ENCODE assay signal across 8 cellular contexts in genomic region chr17:16525556-16525955, GRCh38. TPM values are rescaled to one million over a fixed set of nuclear protein-coding genes. Genes with fewer than 3 reads are reported as not detected.
A peak's percentile ranks its signal among the peaks of the same experiment; 100 is the strongest.
DNase-seq lines count a peak whose midpoint lies in the region; ATAC-seq, FAIRE-seq and TF ChIP-seq lines count a peak whose summit lies in the region.
"Not testable (repeated sequence)": the region's sequence is repeated elsewhere in the genome, so short reads cannot be mapped to it uniquely, and the experiment has no call there.
"Had no signal": no experiment of that assay in that cellular context is flagged by ENCODE, and none has a peak within 500 bp of the region (broad histone marks: within the 10 kb centered on the region; RNA-seq: fewer than 3 reads in every experiment).

No MANE protein-coding gene starts in this region.

- H4K5ac ChIP-seq in H1 (ENCODE audit: insufficient read length, low read depth, low read length); mesendoderm (ENCODE audit: low read length): not testable (repeated sequence)

- H3K4me1 ChIP-seq in HCT116 (ENCODE audit: control insufficient read depth in 1 of 2, insufficient read depth in 2 of 2, low read length in 2 of 2); PC-3 (ENCODE audit: insufficient read depth, low read length); ascending aorta; H1 (replicated peaks in 1 of 4; ENCODE audit: control insufficient read depth in 3 of 4, insufficient read depth in 4 of 4, low read length in 3 of 4); mesendoderm (ENCODE audit: control insufficient read depth, low read depth, low read length): not testable (repeated sequence)

- 91% methylated on average over 6 of the region's 6 CpGs; no CpG with 5 or more reads in 1 of the 2 experiments for WGBS in H1 (ENCODE audit: extremely low coverage in 1 of 2, insufficient coverage in 1 of 2, insufficient read length in 1 of 2, insufficient replicate concordance in 2 of 2, low coverage in 1 of 2, low lambda C conversion rate in 2 of 2, missing lambda C conversion rate in 1 of 2), 2 experiments
- no CpG with 5 or more reads among the region's 6 CpGs for WGBS in mesendoderm (ENCODE audit: extremely low coverage, insufficient coverage, low lambda C conversion rate)

- not testable (repeated sequence) for ATAC-seq in HCT116, PC-3

- H3K27ac ChIP-seq in AG04450 (ENCODE audit: low read depth, low read length); HCT116 (ENCODE audit: low read depth, low read length); PC-3 (ENCODE audit: low read length); ascending aorta; H1 (ENCODE audit: low read depth, low read length); mesendoderm (ENCODE audit: low read depth, low read length): not testable (repeated sequence)

- not testable (repeated sequence) for H2BK20ac ChIP-seq in H1 (ENCODE audit: low read length)

- H4K8ac ChIP-seq in H1 (ENCODE audit: extremely low read depth, insufficient read depth, low read length); mesendoderm (ENCODE audit: low read depth, low read length): not testable (repeated sequence)

- H2BK15ac ChIP-seq in H1 (ENCODE audit: low read length); mesendoderm (replicated peaks; ENCODE audit: low read depth): not testable (repeated sequence)

- not testable (repeated sequence) for BruUV-seq in HCT116 (replicated peaks; lab: Mats Ljungman, UMichigan); PC-3 (replicated peaks; lab: Mats Ljungman, UMichigan)

- H3K4ac ChIP-seq in H1 (replicated peaks; ENCODE audit: insufficient read length, low read depth, low read length); mesendoderm (ENCODE audit: low read depth, low read length): not testable (repeated sequence)

- not testable (repeated sequence) for H2BK120ac ChIP-seq in H1 (replicated peaks; ENCODE audit: low read depth, low read length); mesendoderm (ENCODE audit: low read depth, low read length)

- H3F3A ChIP-seq in PC-3 (ENCODE audit: low read length, unreplicated experiment) = not testable (repeated sequence)

- not testable (repeated sequence) for TF ChIP-seq POLR2A in HCT116 (IDR thresholded peaks at IDR 0.05; ENCODE audit: borderline replicate concordance, extremely low read depth, insufficient read depth, insufficient read length); H1 (IDR thresholded peaks at IDR 0.05; ENCODE audit: control extremely low read depth in 1 of 2, low read depth in 2 of 2, low read length in 2 of 2)

- H3K36me3 ChIP-seq in HCT116 (ENCODE audit: control insufficient read depth in 1 of 2, insufficient read depth in 2 of 2, low read length in 2 of 2); PC-3 (ENCODE audit: low read depth, low read length); ascending aorta; H1 (ENCODE audit: control insufficient read depth in 2 of 4, insufficient read depth in 4 of 4, low read length in 3 of 4); mesendoderm (ENCODE audit: control insufficient read depth, insufficient read depth, low read length): not testable (repeated sequence)

- not testable (repeated sequence) for H3K18ac ChIP-seq in H1 (ENCODE audit: extremely low read depth, low read length); mesendoderm (ENCODE audit: low read length)

- peak; percentile 18; the same call in 1 of the 2 replicates for TF ChIP-seq RAD21 in HCT116 (IDR thresholded peaks at IDR 0.05; ENCODE audit: low read depth)
- not testable (repeated sequence) for TF ChIP-seq RAD21 in H1 (IDR thresholded peaks at IDR 0.05 in 1 of 2, conservative IDR thresholded peaks at IDR 0.05 in 1 of 2; ENCODE audit: low read depth in 2 of 2, low read length in 2 of 2)

- CTCF ChIA-PET in AG04450 (lab: Charles Lee) = interaction anchor here (11.9 kb wide), 1 partner anchor 74 kb away, joined by 301 read pairs; no protein-coding TSS in a partner anchor
- CTCF ChIA-PET in HCT116 (lab: Charles Lee) = interaction anchor here (1.0 kb wide), 1 partner anchor 10 kb away, joined by 4 read pairs; no protein-coding TSS in a partner anchor
- CTCF ChIA-PET in PC-3 (lab: Charles Lee) = not testable (repeated sequence)
- CTCF ChIA-PET in H1 (lab: Charles Lee; ENCODE audit: partially characterized antibody) = interaction anchor here (0.6 to 34.1 kb wide), 14 partner anchors 9 to 317 kb away, joined by 3 to 941 read pairs (median 3); no protein-coding TSS in a partner anchor

- POLR2A ChIA-PET in AG04450 (lab: Yijun Ruan, JAX) (interaction anchor here (0.9 kb wide), 1 partner anchor 11 kb away, joined by 6 read pairs; no protein-coding TSS in a partner anchor), H1 (lab: Charles Lee; ENCODE audit: partially characterized antibody) (interaction anchor here (0.9 to 1.2 kb wide), 3 partner anchors 10 to 85 kb away, joined by 3 read pairs; no protein-coding TSS in a partner anchor)
- POLR2A ChIA-PET in HCT116 (lab: Charles Lee); PC-3 (lab: Charles Lee; ENCODE audit: unreplicated experiment): not testable (repeated sequence)

- H3K27me3 ChIP-seq in AG04450 (ENCODE audit: control insufficient read depth, insufficient read depth, low read length) (peaks cover 15% of the 10 kb centered on the region), PC-3 (ENCODE audit: low read length) (peaks cover 17% of the 10 kb centered on the region)
- not testable (repeated sequence) for H3K27me3 ChIP-seq in HCT116 (ENCODE audit: insufficient read depth, low read length); ascending aorta; H1 (replicated peaks in 1 of 4; ENCODE audit: control insufficient read depth in 3 of 4, extremely low read depth in 1 of 4, insufficient read depth in 3 of 4, low read length in 3 of 4); mesendoderm (ENCODE audit: insufficient read depth, low read length, poor library complexity)

- FAIRE-seq in H1 (lab: Jason Lieb, UNC) = not testable (repeated sequence)

- TF ChIP-seq EP300 in H1 (IDR thresholded peaks at IDR 0.05; ENCODE audit: borderline replicate concordance in 1 of 2, low read depth in 2 of 2, low read length in 2 of 2) = not testable (repeated sequence)

- H3K4me2 ChIP-seq in HCT116 (ENCODE audit: low read length); PC-3 (ENCODE audit: low read length); H1 (ENCODE audit: insufficient read depth in 1 of 2, low read depth in 2 of 2, low read length in 2 of 2); mesendoderm (ENCODE audit: low read length): not testable (repeated sequence)

- H3K9ac ChIP-seq in HCT116 (ENCODE audit: low read length); PC-3 (ENCODE audit: low read length); H1 (replicated peaks in 1 of 4; ENCODE audit: extremely low read depth in 1 of 4, low read depth in 3 of 4, low read length in 3 of 4); mesendoderm (ENCODE audit: low read length): not testable (repeated sequence)

- not testable (repeated sequence) for H2BK5ac ChIP-seq in H1 (ENCODE audit: low read depth, low read length); mesendoderm (ENCODE audit: low read length)

- RAD21 ChIA-PET in HCT116 (lab: Charles Lee; ENCODE audit: low non-redundant PET in 1 of 2, low total read pairs in 2 of 2, uncharacterized antibody in 2 of 2, unreplicated experiment in 2 of 2) = not testable (repeated sequence)

- TF ChIP-seq CTCF in AG04450 (IDR thresholded peaks at IDR 0.05; ENCODE audit: low read depth, low read length) (peak; percentile 32), HCT116 (IDR thresholded peaks at IDR 0.05 in 2 of 3, conservative IDR thresholded peaks at IDR 0.05 in 1 of 3; ENCODE audit: borderline replicate concordance in 1 of 3, insufficient read depth in 1 of 3, low read depth in 2 of 3, low read length in 2 of 3) (peak; percentile 8 to 35 (median 26); a peak in 1 of 6 replicates), ascending aorta (IDR thresholded peaks at IDR 0.05) (peak in 2 of 3 experiments; percentile 1 to 9), H1 (IDR thresholded peaks at IDR 0.05; ENCODE audit: control extremely low read depth in 1 of 3, insufficient read depth in 1 of 3, low read depth in 1 of 3, low read length in 3 of 3) (peak in 2 of 3 experiments; percentile 2 to 28; a peak in 2 of 4 replicates), fibroblast of pulmonary artery (IDR thresholded peaks at IDR 0.05; ENCODE audit: low read length, missing control alignments) (peak; percentile 16)
- TF ChIP-seq CTCF in PC-3 (conservative IDR thresholded peaks at IDR 0.05; ENCODE audit: low read depth, low read length) = not testable (repeated sequence)

- H3K79me2 ChIP-seq in HCT116 (ENCODE audit: insufficient read depth, low read length); PC-3 (ENCODE audit: low read length); H1 (ENCODE audit: control insufficient read depth in 1 of 2, insufficient read depth in 2 of 2, low read length in 2 of 2); mesendoderm (ENCODE audit: control insufficient read depth, insufficient read depth, low read length): not testable (repeated sequence)

- not testable (repeated sequence) for H3K14ac ChIP-seq in H1 (ENCODE audit: insufficient read length)

- H3K79me1 ChIP-seq in H1 (ENCODE audit: low read depth, low read length); mesendoderm (ENCODE audit: low read length): not testable (repeated sequence)

- intact Hi-C loops in HCT116 (cut with micrococcal nuclease) = loop anchor here (10.0 kb wide), 1 partner anchor 349 kb away; no protein-coding TSS in a partner anchor
- intact Hi-C loops in PC-3 (cut with micrococcal nuclease) = not testable (repeated sequence)
- intact Hi-C loops in ascending aorta (cut with DNase I) = loop anchor here (10.0 kb wide), 1 partner anchor 241 kb away; no protein-coding TSS in a partner anchor

- H3K9me3 ChIP-seq in AG04450 (ENCODE audit: control insufficient read depth, insufficient read depth, low read length); HCT116 (ENCODE audit: control insufficient read depth in 1 of 2, insufficient read depth in 1 of 2, low read depth in 1 of 2, low read length in 2 of 2); PC-3 (ENCODE audit: low read length); ascending aorta; H1 (ENCODE audit: insufficient read depth in 2 of 2, low read depth in 1 of 2, low read length in 1 of 2): not testable (repeated sequence)

- not testable (repeated sequence) for H3K56ac ChIP-seq in H1 (replicated peaks; ENCODE audit: insufficient read length, low read depth, low read length); mesendoderm (ENCODE audit: low read length)

- not testable (repeated sequence) for H2AFZ ChIP-seq in HCT116 (ENCODE audit: low read depth, low read length, poor library complexity, severe bottlenecking); PC-3 (ENCODE audit: low read length); H1 (ENCODE audit: low read length)

- H3K9me2 ChIP-seq in HCT116 (ENCODE audit: insufficient read depth); PC-3 (replicated peaks; ENCODE audit: low read length): not testable (repeated sequence)

- not testable (repeated sequence) for H4K20me1 ChIP-seq in HCT116 (ENCODE audit: insufficient read depth); PC-3 (ENCODE audit: low read length); H1 (replicated peaks in 1 of 2; ENCODE audit: control insufficient read depth in 1 of 2, insufficient read depth in 2 of 2, low read length in 2 of 2)

- H3K4me3 ChIP-seq in AG04450 (ENCODE audit: low read depth, low read length); HCT116 (replicated peaks in 1 of 2; ENCODE audit: low read depth in 1 of 2, low read length in 2 of 2); PC-3 (ENCODE audit: low read length); ascending aorta; H1 (ENCODE audit: extremely low read depth in 1 of 4, insufficient read depth in 2 of 4, low read depth in 3 of 4, low read length in 4 of 4); fibroblast of pulmonary artery (replicated peaks; ENCODE audit: low read depth, low read length); mesendoderm (ENCODE audit: low read length): not testable (repeated sequence)

- H3K23ac ChIP-seq in H1 (ENCODE audit: insufficient read length); mesendoderm (ENCODE audit: low read length): not testable (repeated sequence)

- not testable (repeated sequence) for H4K91ac ChIP-seq in H1 (replicated peaks; ENCODE audit: insufficient read length, low read length)

- not testable (repeated sequence) for H2BK12ac ChIP-seq in H1 (ENCODE audit: low read depth, low read length)

- H2AK5ac ChIP-seq in H1 (ENCODE audit: low read depth, low read length); mesendoderm (ENCODE audit: low read length): not testable (repeated sequence)

- not testable (repeated sequence) for DNase-seq in AG04450 (ENCODE audit: low read depth, low spot score); HCT116 (ENCODE audit: low read depth, low spot score); ascending aorta (ENCODE audit: low spot score in 2 of 2); H1 (ENCODE audit: low read depth in 1 of 2, low spot score in 2 of 2); fibroblast of pulmonary artery (ENCODE audit: low read depth)
- peak; percentile 30 for DNase-seq in PC-3
- peak; percentile 21 for DNase-seq in mesendoderm

- H3K23me2 ChIP-seq in H1 (ENCODE audit: low read depth, low read length) = not testable (repeated sequence)

RNA-seq across cellular contexts. Expression of gene LRRC75A, which starts 33.6 kb away (rescaled TPM):
- polyA plus RNA-seq in AG04450 (2011; rRNA removed) (1.2 TPM in 2 replicates), H1 (2011; rRNA removed) (9.7 and 10.5 TPM in 2 replicates)
- 0.74 and 0.78 TPM in 2 replicates for polyA minus RNA-seq in AG04450 (2011; rRNA and poly(A)+ RNA removed)
- total RNA-seq in HCT116 (2021; ENCODE audit: unreplicated experiment) (2.3 TPM), PC-3 (2014; rRNA removed) (15.8 and 19.4 TPM in 2 replicates), ascending aorta (1.2 TPM)
- polyA plus RNA-seq in HCT116 (2012) = 2.4 and 2.7 TPM in 2 replicates
- 7.2 and 9.9 TPM in 2 replicates for total RNA-seq in H1 (2021; fragmentation: NEBNext Ultra II Directional; extraction: Animal tissue kit (Norgen Biotek cat#: 25700))
- 9.6 TPM for polyA plus RNA-seq in H1 (2011; cell fraction: cytosol; rRNA removed)
- polyA plus RNA-seq in H1 (2011; cell fraction: nucleus; rRNA removed) = 12.6 TPM
- polyA plus RNA-seq in H1 (2012, experiment 1 of 2) = 4.8 to 8.9 TPM (median 7.2 TPM) in 4 replicates
- polyA plus RNA-seq in H1 (2012, experiment 2 of 2) = 4.5 TPM
- 5.1 TPM for polyA plus RNA-seq in H1 (2013, experiment 1 of 2)
- polyA plus RNA-seq in H1 (2013, experiment 2 of 2) = 5.4 TPM
- 7.3 and 8.1 TPM in 2 replicates for polyA minus RNA-seq in H1 (2011; rRNA and poly(A)+ RNA removed)
- polyA minus RNA-seq in H1 (2011; cell fraction: cytosol; rRNA and poly(A)+ RNA removed) = 5.5 TPM
- 20.8 TPM for polyA minus RNA-seq in H1 (2011; cell fraction: nucleus; rRNA and poly(A)+ RNA removed)
- polyA plus RNA-seq in mesendoderm (2013, experiment 1 of 2) = 1.1 TPM
- polyA plus RNA-seq in mesendoderm (2013, experiment 2 of 2) = 1.3 TPM

RNA-seq across cellular contexts. Expression of gene ZNF287, which starts 43.4 kb away (rescaled TPM):
- 6.3 and 7.9 TPM in 2 replicates for polyA plus RNA-seq in AG04450 (2011; rRNA removed)
- 2.9 and 5.7 TPM in 2 replicates for polyA minus RNA-seq in AG04450 (2011; rRNA and poly(A)+ RNA removed)
- not detected for total RNA-seq in HCT116 (2021; ENCODE audit: unreplicated experiment)
- polyA plus RNA-seq in HCT116 (2012) = not detected in 2 replicates
- total RNA-seq in PC-3 (2014; rRNA removed) = 14.0 and 20.6 TPM in 2 replicates
- total RNA-seq in ascending aorta = 2.9 TPM
- total RNA-seq in H1 (2021; fragmentation: NEBNext Ultra II Directional; extraction: Animal tissue kit (Norgen Biotek cat#: 25700)) = 5.6 and 6.2 TPM in 2 replicates
- 1.7 TPM in 2 replicates for polyA plus RNA-seq in H1 (2011; rRNA removed)
- polyA plus RNA-seq in H1 (2011; cell fraction: cytosol; rRNA removed) = 2.2 TPM
- polyA plus RNA-seq in H1 (2011; cell fraction: nucleus; rRNA removed) = 1.9 TPM
- 1.7 to 2.7 TPM (median 2.1 TPM) in 4 replicates for polyA plus RNA-seq in H1 (2012, experiment 1 of 2)
- 0.42 TPM for polyA plus RNA-seq in H1 (2012, experiment 2 of 2)
- 5.0 TPM for polyA plus RNA-seq in H1 (2013, experiment 1 of 2)
- polyA plus RNA-seq in H1 (2013, experiment 2 of 2) = 3.6 TPM
- 2.0 and 3.3 TPM in 2 replicates for polyA minus RNA-seq in H1 (2011; rRNA and poly(A)+ RNA removed)
- polyA minus RNA-seq in H1 (2011; cell fraction: cytosol; rRNA and poly(A)+ RNA removed) = 3.4 TPM
- polyA minus RNA-seq in H1 (2011; cell fraction: nucleus; rRNA and poly(A)+ RNA removed) = 6.4 TPM
- polyA plus RNA-seq in mesendoderm (2013, experiment 1 of 2) = 3.5 TPM
- polyA plus RNA-seq in mesendoderm (2013, experiment 2 of 2) = 2.3 TPM
- total RNA-seq: HT-29 had no signal
